ENCODE assay signal across 19 cellular contexts in genomic region chr11:10603721-10604297, GRCh38. TPM values are rescaled to one million over a fixed set of nuclear protein-coding genes. Genes with fewer than 3 reads are reported as not detected.
A peak's percentile ranks its signal among the peaks of the same experiment; 100 is the strongest.
DNase-seq lines count a peak whose midpoint lies in the region; ATAC-seq and TF ChIP-seq lines count a peak whose summit lies in the region.
"Had no signal": no experiment of that assay in that cellular context is flagged by ENCODE, and none has a peak within 500 bp of the region (broad histone marks: within the 10 kb centered on the region; RNA-seq: fewer than 3 reads in every experiment).

No MANE protein-coding gene starts in this region.

- H3K4me3 ChIP-seq in heart right ventricle, result no peak overlapping the region
- no peak overlapping the region for H3K4me3 ChIP-seq in hepatocyte
- no peak overlapping the region for H3K4me3 ChIP-seq in sigmoid colon
- H3K4me3 ChIP-seq in uterus, result no peak overlapping the region
- H3K4me3 ChIP-seq: pancreas had no signal

- H4K20me1 ChIP-seq in hepatocyte (ENCODE audit: insufficient read depth, poor library complexity, severe bottlenecking), result no peaks in the 10 kb centered on the region

- intact Hi-C loops in heart right ventricle (cut with DNase I) (no loop called here), left ventricle myocardium superior (cut with micrococcal nuclease) (no loop called here), sigmoid colon (cut with DNase I) (no loop called here), uterus (cut with DNase I; ENCODE audit: low total_unique reads) (no loop called here)

- no peaks in the 10 kb centered on the region for H3K27me3 ChIP-seq in heart right ventricle
- no peaks in the 10 kb centered on the region for H3K27me3 ChIP-seq in hepatocyte
- H3K27me3 ChIP-seq in sigmoid colon, result no peaks in the 10 kb centered on the region
- H3K27me3 ChIP-seq in uterus, result no peaks in the 10 kb centered on the region
- H3K27me3 ChIP-seq: pancreas had no signal

- TF ChIP-seq EP300 in sigmoid colon (IDR thresholded peaks at IDR 0.05), result no peak

- no peaks in the 10 kb centered on the region for H3K79me2 ChIP-seq in hepatocyte

- H3K27ac ChIP-seq in heart right ventricle (peak overlapping the region in 9 of 10 donors; percentile 24 to 91 (median 53)), hepatocyte (peak overlapping the region; percentile 86), sigmoid colon (peak overlapping the region; percentile 66 to 87 (median 72)), uterus (peak overlapping the region; percentile 77 to 78)
- H3K27ac ChIP-seq: pancreas had no signal

- H3K9me3 ChIP-seq in heart right ventricle (no peaks in the 10 kb centered on the region), hepatocyte (ENCODE audit: low read depth) (no peaks in the 10 kb centered on the region), sigmoid colon (no peaks in the 10 kb centered on the region), uterus (no peaks in the 10 kb centered on the region)
- H3K9me3 ChIP-seq: pancreas had no signal

- TF ChIP-seq POLR2A in sigmoid colon (IDR thresholded peaks at IDR 0.05) (no peak), uterus (IDR thresholded peaks at IDR 0.05) (no peak)

- peaks cover 0 to 10% (median 0%) of the 10 kb centered on the region in 9 donors for H3K36me3 ChIP-seq in heart right ventricle
- H3K36me3 ChIP-seq in hepatocyte (replicated peaks; ENCODE audit: insufficient read depth, low read depth), result no peaks in the 10 kb centered on the region
- H3K36me3 ChIP-seq in sigmoid colon, result peaks cover 9 to 85% (median 34%) of the 10 kb centered on the region in 4 donors
- no peaks in the 10 kb centered on the region for H3K36me3 ChIP-seq in uterus
- H3K36me3 ChIP-seq: pancreas had no signal

- peak in 1 of 8 donors; percentile 3 for ATAC-seq in heart right ventricle
- no peak for ATAC-seq in left ventricle myocardium superior
- ATAC-seq in HG03159 (IDR thresholded peaks at IDR 0.05; ENCODE audit: unreplicated experiment), result no peak
- ATAC-seq: activated naive CD4-positive, alpha-beta T cell treated with anti-CD3 and anti-CD28 coated beads, Interleukin-2, amount 50 U/mL, for 72 hours had no signal

- WGBS in heart right ventricle, 2 donors, result 90 to 95% methylated on average over 5 of the region's 5 CpGs
- WGBS in hepatocyte (ENCODE audit: low lambda C conversion rate, missing lambda C conversion rate), result 99% methylated on average over 5 of the region's 5 CpGs
- WGBS in sigmoid colon, 2 donors, result 95 to 97% methylated on average over 5 of the region's 5 CpGs

- peaks cover 0 to 91% (median 32%) of the 10 kb centered on the region in 9 donors for H3K4me1 ChIP-seq in heart right ventricle
- peaks cover 49% of the 10 kb centered on the region for H3K4me1 ChIP-seq in hepatocyte (ENCODE audit: insufficient read depth)
- H3K4me1 ChIP-seq in sigmoid colon, result peaks cover 0 to 71% (median 34%) of the 10 kb centered on the region in 4 donors
- H3K4me1 ChIP-seq in uterus, result no peaks in the 10 kb centered on the region
- H3K4me1 ChIP-seq: pancreas had no signal

- peak overlapping the region; percentile 17 for H3K4me2 ChIP-seq in hepatocyte

- no peaks in the 10 kb centered on the region for H3K9me2 ChIP-seq in hepatocyte (replicated peaks; ENCODE audit: insufficient read depth)

- TF ChIP-seq CTCF in heart right ventricle (IDR thresholded peaks at IDR 0.05) (no peak), hepatocyte (IDR thresholded peaks at IDR 0.05; ENCODE audit: poor library complexity) (no peak), sigmoid colon (IDR thresholded peaks at IDR 0.05) (no peak), uterus (IDR thresholded peaks at IDR 0.05) (no peak)

- H2AFZ ChIP-seq in hepatocyte, result no peak overlapping the region

- no peak for DNase-seq in heart right ventricle
- DNase-seq in left ventricle myocardium superior, result no peak
- DNase-seq in hepatocyte (ENCODE audit: low spot score), result no peak
- no peak for DNase-seq in sigmoid colon
- DNase-seq in uterus, result no peak
- DNase-seq in activated T-cell treated with anti-CD3 and anti-CD28 coated beads, Interleukin-2, amount 50 U/mL, for 1 hour, result no peak
- no peak for DNase-seq in amygdala (lab: John Stamatoyannopoulos, UW)
- DNase-seq: activated CD4-positive, CD25-positive, alpha-beta regulatory T cell; COR-L47; midbrain; NCI-H187; NCI-H69; pancreas; stimulated activated CD4-positive, alpha-beta T cell treated with anti-CD3 and anti-CD28 coated beads, Interleukin-2, amount 100 ng/mL, for 24 hours; stimulated activated CD8-positive, alpha-beta memory T cell treated with anti-CD3 and anti-CD28 coated beads, Interleukin-4, amount 100 ng/mL, for 48 hours; T-helper 1 cell had no signal

RNA-seq across cellular contexts. Expression of gene LYVE1, which starts 35.3 kb away (rescaled TPM):
- 100 to 1,000 TPM in 1 of 10 donors, 10 to 100 TPM in 5, 1 to 10 TPM in 4; 5.3 to 118 (median 25.1) TPM for total RNA-seq in heart right ventricle
- 10 to 100 TPM; 18.2 to 23.1 TPM for polyA plus RNA-seq in heart right ventricle
- 53.8 TPM for total RNA-seq in left ventricle myocardium superior
- 4.5 and 9.1 TPM in 2 replicates for total RNA-seq in hepatocyte
- polyA plus RNA-seq in hepatocyte, result 2.9 and 4.3 TPM in 2 replicates
- total RNA-seq in sigmoid colon, result 100 to 1,000 TPM in 3 of 4 donors, 10 to 100 TPM in 1; 41.5 to 158 (median 133) TPM
- 10 to 100 TPM; 21.3 to 29.4 (median 22.7) TPM for polyA plus RNA-seq in sigmoid colon
- 100 to 1,000 TPM in 1 of 4 donors, 10 to 100 TPM in 3; 12.8 to 154 (median 44.0) TPM for total RNA-seq in uterus
- total RNA-seq: A172; activated naive CD4-positive, alpha-beta T cell treated with anti-CD3 and anti-CD28 coated beads, Interleukin-2, amount 50 U/mL, for 72 hours had no signal
